In genomic region chr10:100046088-100046487, GRCh38 we compare ENCODE assay signal across 1 cellular context.
A peak's percentile ranks its signal among the peaks of the same experiment; 100 is the strongest.
TF ChIP-seq lines count a peak whose summit lies in the region.

No MANE protein-coding gene starts in this region.

TF ChIP-seq in HepG2, 621 proteins besides CTCF, POLR2A, EP300 and RAD21 (continued from another document):
- 0 out of 2 replicates have a peak, but pooled peaks have one; percentile 54 for TF ChIP-seq ZNF766 (CRISPR knock-in tag; IDR thresholded peaks at IDR 0.05; ENCODE audit: borderline replicate concordance)
- TF ChIP-seq ZNF619 (CRISPR knock-in tag; IDR thresholded peaks at IDR 0.05), result 0 out of 2 replicates have a peak, but pooled peaks have one; percentile 31
- TF ChIP-seq CEBPG (CRISPR knock-in tag; IDR thresholded peaks at IDR 0.05), result no peak
- peak; percentile 94 for TF ChIP-seq SMC3 (IDR thresholded peaks at IDR 0.05; ENCODE audit: low read length)
- TF ChIP-seq ZNF772 (CRISPR knock-in tag; IDR thresholded peaks at IDR 0.05), result no peak
- TF ChIP-seq KDM4B (CRISPR knock-in tag; IDR thresholded peaks at IDR 0.05), result no peak
- TF ChIP-seq ZNF850 (CRISPR knock-in tag; conservative IDR thresholded peaks at IDR 0.05), result no peak
- peak; percentile 36; the same call in 1 of the 2 replicates for TF ChIP-seq SALL1 (CRISPR knock-in tag; IDR thresholded peaks at IDR 0.05)
- TF ChIP-seq ZNF598 (CRISPR knock-in tag; IDR thresholded peaks at IDR 0.05; ENCODE audit: borderline replicate concordance), result peak; percentile 50; the same call in 1 of the 2 replicates
- 0 out of 2 replicates have a peak, but pooled peaks have one; percentile 32 for TF ChIP-seq NFE2L1 (CRISPR knock-in tag; IDR thresholded peaks at IDR 0.05; ENCODE audit: borderline replicate concordance)
- TF ChIP-seq ZFP91 (CRISPR knock-in tag; IDR thresholded peaks at IDR 0.05; ENCODE audit: borderline replicate concordance), result peak; percentile 65
- 0 out of 2 replicates have a peak, but pooled peaks have one; percentile 17 for TF ChIP-seq PITX1 (CRISPR knock-in tag; IDR thresholded peaks at IDR 0.05)
- no peak for TF ChIP-seq PLRG1 (conservative IDR thresholded peaks at IDR 0.05)
- TF ChIP-seq TEAD3 (CRISPR knock-in tag; optimal IDR thresholded peaks at IDR 0.05; ENCODE audit: borderline replicate concordance), result peak; percentile 65
- 0 out of 2 replicates have a peak, but pooled peaks have one; percentile 22 for TF ChIP-seq RXRB (CRISPR knock-in tag; IDR thresholded peaks at IDR 0.05; ENCODE audit: borderline replicate concordance)
- peak; percentile 89 for TF ChIP-seq STAG1 (CRISPR knock-in tag; IDR thresholded peaks at IDR 0.05)
- TF ChIP-seq XRCC5 (optimal IDR thresholded peaks at IDR 0.05; ENCODE audit: low read length), result peak; percentile 50
- peak; percentile 45; the same call in 1 of the 2 replicates for TF ChIP-seq ZBTB38 (CRISPR knock-in tag; IDR thresholded peaks at IDR 0.05)
- 0 out of 2 replicates have a peak, but pooled peaks have one; percentile 32 for TF ChIP-seq XBP1 (CRISPR knock-in tag; IDR thresholded peaks at IDR 0.05)
- TF ChIP-seq RXRA (CRISPR knock-in tag; IDR thresholded peaks at IDR 0.05), result 0 out of 2 replicates have a peak, but pooled peaks have one; percentile 19
- peak; percentile 26; the same call in 1 of the 2 replicates for TF ChIP-seq ATF2 (CRISPR knock-in tag; IDR thresholded peaks at IDR 0.05)
TF ChIP-seq in HepG2: peak in this region for 21.
